8 cellular contexts compared by ENCODE assay signal in the genomic region with DNA sequence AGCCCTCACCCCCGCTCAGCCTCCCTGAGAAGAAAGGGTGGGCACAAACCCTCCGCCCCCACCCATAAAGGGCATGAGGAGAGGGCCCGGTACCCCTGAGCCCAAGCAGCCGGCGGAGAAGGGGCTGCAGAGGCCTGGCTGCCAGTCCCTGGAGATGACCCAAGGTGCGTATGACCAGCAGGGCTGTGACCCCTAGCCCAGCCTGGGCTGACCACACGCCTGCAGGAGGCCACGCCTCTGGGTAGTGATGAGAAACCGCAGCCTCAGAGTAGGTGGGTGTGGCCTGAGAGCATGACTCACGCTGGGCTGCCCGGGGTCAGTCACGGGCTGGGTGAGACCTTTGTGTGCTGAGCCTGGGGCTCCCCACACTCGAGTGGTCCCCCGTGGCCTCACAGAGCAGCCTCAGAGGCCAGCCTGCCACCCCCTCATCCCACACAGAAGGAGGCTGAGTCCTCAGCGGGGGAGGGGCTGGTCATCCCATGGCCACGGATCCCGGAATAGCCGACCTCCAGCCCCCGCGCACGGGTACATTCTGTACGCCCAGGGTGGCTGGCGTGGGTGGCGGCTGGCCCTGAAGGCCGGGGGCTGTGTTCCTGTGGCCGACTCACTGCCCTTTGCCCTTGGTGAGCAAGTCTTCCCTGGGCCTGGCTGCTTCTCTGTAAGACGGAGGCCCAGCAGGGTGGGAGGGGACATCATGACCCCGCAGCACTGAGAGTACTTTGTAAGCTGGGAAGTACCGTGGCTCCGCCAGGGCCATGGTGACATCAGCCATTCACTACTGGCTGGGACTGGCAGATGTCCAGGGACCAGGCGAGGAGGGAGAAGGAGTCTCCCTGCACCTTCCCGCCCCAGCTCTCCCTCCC.
DNase-seq lines count a peak whose midpoint lies in the region; ATAC-seq and TF ChIP-seq lines count a peak whose summit lies in the region.

No MANE protein-coding gene starts in this region.

- no peak for TF ChIP-seq CTCF in gastrocnemius medialis (IDR thresholded peaks at IDR 0.05 in 4 of 5, conservative IDR thresholded peaks at IDR 0.05 in 1 of 5)

- intact Hi-C loops in gastrocnemius medialis (cut with DNase I; ENCODE audit: low total_unique reads), result loop anchor here (1.0 to 10.0 kb wide), 6 partner anchors 9 to 1106 kb away; partner anchors contain the start of genes DUSP28, FARP2, HDLBP and SEPTIN2

- DNase-seq in Daoy (ENCODE audit: low read depth) (peak; percentile 89), NCI-H2029 (lab: John Stamatoyannopoulos, UW) (peak; percentile 67), brain pericyte (ENCODE audit: low read depth, low spot score) (peak; percentile 85), inferior parietal cortex (ENCODE audit: extremely low spot score) (peak; percentile 84), gastrocnemius medialis (peak; percentile 91 to 97)

- TF ChIP-seq POLR2A in gastrocnemius medialis (IDR thresholded peaks at IDR 0.05), result peak; percentile 85

- H3K27ac ChIP-seq in gastrocnemius medialis, result peak overlapping the region; percentile 93 to 96 (median 95)

- H3K4me3 ChIP-seq in gastrocnemius medialis, result peak overlapping the region; percentile 15 to 41 (median 32)

- no peaks in the 10 kb centered on the region for H3K9me3 ChIP-seq in gastrocnemius medialis

- ATAC-seq in gastrocnemius medialis (peak; percentile 79 to 82), HG02610 (IDR thresholded peaks at IDR 0.05; ENCODE audit: unreplicated experiment) (no peak), GM19452 (IDR thresholded peaks at IDR 0.05; ENCODE audit: unreplicated experiment) (no peak), GM21723 (IDR thresholded peaks at IDR 0.05; ENCODE audit: unreplicated experiment) (no peak)

- H3K4me1 ChIP-seq in gastrocnemius medialis, result peaks cover 43 to 47% of the 10 kb centered on the region in 2 donors

- H3K27me3 ChIP-seq in gastrocnemius medialis, result no peaks in the 10 kb centered on the region

- in situ Hi-C loops in gastrocnemius medialis (cut with MboI; ENCODE audit: low sequenced_read_pairs in 4 of 4), result no loop called here

- no peaks in the 10 kb centered on the region for H3K36me3 ChIP-seq in gastrocnemius medialis

Comparison
In these comparisons a context has a peak if more than half of its experiments do, and no peak if none do; other contexts are left out.
1. ATAC-seq: peak in gastrocnemius medialis (2 of 2); none in HG02610 (single experiment), GM19452 (single experiment) and GM21723 (single experiment).
2. Peak in every context shown above with its lines, with median percentiles within 50 percentile points of each other: DNase-seq.